28 cellular contexts compared by ENCODE assay signal in the genomic region with DNA sequence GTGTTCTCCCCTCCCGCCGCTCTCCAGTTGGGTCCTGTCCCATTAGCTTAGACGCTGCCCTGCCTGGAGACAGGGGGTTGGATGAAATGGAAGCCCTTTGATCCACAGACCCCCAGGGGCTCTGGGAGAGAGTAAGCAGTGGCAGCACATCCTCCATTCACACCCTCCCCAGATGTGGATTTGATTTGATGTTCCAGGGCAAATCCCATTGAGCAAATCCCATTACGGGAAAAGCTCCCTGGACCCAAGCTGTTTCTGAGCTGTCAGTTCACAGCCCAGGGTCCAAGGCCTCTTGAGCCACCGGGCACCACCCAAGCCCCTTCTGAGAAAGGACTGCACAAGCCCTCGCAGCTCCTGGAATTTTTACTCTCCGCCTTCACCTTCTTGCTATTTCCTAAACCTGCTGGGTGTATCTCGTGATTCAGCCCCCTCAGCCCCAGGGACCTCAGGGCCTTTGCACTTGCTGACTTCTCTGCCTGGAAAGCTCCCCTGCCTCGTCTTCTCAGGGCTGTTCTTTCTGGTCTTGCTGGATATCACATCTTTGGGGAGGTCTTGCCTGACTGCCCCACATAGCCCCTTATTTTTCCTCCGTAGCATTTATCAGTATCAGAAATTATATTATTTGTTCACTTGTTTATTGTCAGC.
"Had no signal": no experiment of that assay in that cellular context is flagged by ENCODE, and none has a peak within 500 bp of the region (broad histone marks: within the 10 kb centered on the region; RNA-seq: fewer than 3 reads in every experiment).

No MANE protein-coding gene starts in this region.

- H3K79me2 ChIP-seq: hepatocyte had no signal

- H3K36me3 ChIP-seq: colonic mucosa, esophagus muscularis mucosa, gastroesophageal sphincter, heart left ventricle, left lung, pancreas, right lobe of liver, suprapubic skin, transverse colon, vagina had no signal

- H3K4me3 Mint-ChIP-seq: dendritic cell treated with granulocyte-macrophage colony-stimulating factor and Interleukin-4, amounts not matched to agents 40 ng/mL and 50 ng/mL, for 4 days; naive thymus-derived CD4-positive, alpha-beta T cell; nephron progenitor cell; stimulated activated naive CD8-positive, alpha-beta T cell treated with anti-CD3 and anti-CD28 coated beads, Interleukin-15, amount 100 ng/mL, for 72 hours had no signal

- H3K4me1 Mint-ChIP-seq: naive thymus-derived CD4-positive, alpha-beta T cell; stimulated activated naive CD8-positive, alpha-beta T cell treated with anti-CD3 and anti-CD28 coated beads, Interleukin-15, amount 100 ng/mL, for 72 hours had no signal

- H3K27me3 ChIP-seq: colonic mucosa, pancreas, right lobe of liver, vagina had no signal

- DNase-seq: colonic mucosa; effector CD8-positive, alpha-beta T cell; foreskin keratinocyte; heart left ventricle; kidney; left lung; mesenchymal stem cell; midbrain; naive thymus-derived CD4-positive, alpha-beta T cell; nephron progenitor cell; occipital lobe; pancreas; right lobe of liver; small intestine; stimulated activated CD4-positive, alpha-beta T cell treated with anti-CD3 and anti-CD28 coated beads, Interleukin-12 subunit alpha, Interleukin-12 subunit beta, amount 100 ng/mL, for 4 hours; stimulated activated CD4-positive, alpha-beta T cell treated with anti-CD3 and anti-CD28 coated beads, Interleukin-1b, Interleukin-23, amount 100 ng/mL, for 48 hours; stimulated activated CD4-positive, alpha-beta T cell treated with anti-CD3 and anti-CD28 coated beads, Interleukin-4, amount 100 ng/mL, for 1 hour; stimulated activated CD8-positive, alpha-beta memory T cell treated with anti-CD3 and anti-CD28 coated beads, Interleukin-4, amount 100 ng/mL, for 48 hours; stimulated activated naive CD4-positive, alpha-beta T cell; stimulated activated naive CD8-positive, alpha-beta T cell treated with anti-CD3 and anti-CD28 coated beads, Interleukin-15, amount 100 ng/mL, for 72 hours; transverse colon had no signal

- H3K4me1 ChIP-seq: colonic mucosa, esophagus muscularis mucosa, foreskin keratinocyte, gastroesophageal sphincter, heart left ventricle, left lung, pancreas, right lobe of liver, suprapubic skin, transverse colon, vagina had no signal

- H3K4me3 ChIP-seq: colonic mucosa, esophagus muscularis mucosa, gastroesophageal sphincter, heart left ventricle, hepatocyte, left lung, pancreas, right lobe of liver, suprapubic skin, transverse colon, vagina had no signal

- H3K27ac ChIP-seq: colonic mucosa, esophagus muscularis mucosa, foreskin keratinocyte, gastroesophageal sphincter, heart left ventricle, hepatocyte, left lung, pancreas, right lobe of liver, suprapubic skin, transverse colon, vagina had no signal

- H3K9me3 ChIP-seq: colonic mucosa, esophagus muscularis mucosa, gastroesophageal sphincter, heart left ventricle, left lung, pancreas, right lobe of liver, suprapubic skin, transverse colon, vagina had no signal

- H3K9me3 Mint-ChIP-seq: dendritic cell treated with granulocyte-macrophage colony-stimulating factor and Interleukin-4, amounts not matched to agents 40 ng/mL and 50 ng/mL, for 4 days; naive thymus-derived CD4-positive, alpha-beta T cell; nephron progenitor cell; stimulated activated naive CD8-positive, alpha-beta T cell treated with anti-CD3 and anti-CD28 coated beads, Interleukin-15, amount 100 ng/mL, for 72 hours had no signal

- H3K4me2 ChIP-seq: hepatocyte had no signal

- H3K27ac Mint-ChIP-seq: dendritic cell treated with granulocyte-macrophage colony-stimulating factor and Interleukin-4, amounts not matched to agents 40 ng/mL and 50 ng/mL, for 4 days; naive thymus-derived CD4-positive, alpha-beta T cell; nephron progenitor cell; progenitor cell of endocrine pancreas; stimulated activated naive CD8-positive, alpha-beta T cell treated with anti-CD3 and anti-CD28 coated beads, Interleukin-15, amount 100 ng/mL, for 72 hours had no signal

- H2AFZ ChIP-seq: hepatocyte had no signal

- ATAC-seq: foreskin keratinocyte; gastroesophageal sphincter; heart left ventricle; left lung; naive thymus-derived CD4-positive, alpha-beta T cell; pancreas; right lobe of liver; stimulated activated naive CD8-positive, alpha-beta T cell treated with anti-CD3 and anti-CD28 coated beads, Interleukin-15, amount 100 ng/mL, for 72 hours had no signal
